In genomic region chr17:73953206-73954033, GRCh38 we compare ENCODE assay signal across 3 cellular contexts.
A peak's percentile ranks its signal among the peaks of the same experiment; 100 is the strongest.
TF ChIP-seq lines count a peak whose summit lies in the region.

No MANE protein-coding gene starts in this region.

TF ChIP-seq in A549, 52 proteins besides CTCF, POLR2A, EP300 and RAD21:
- TF ChIP-seq KDM5A (IDR thresholded peaks at IDR 0.05) (no peak), RCOR1 (IDR thresholded peaks at IDR 0.05; ENCODE audit: low read depth, low read length) (no peak), MAFK (IDR thresholded peaks at IDR 0.05; ENCODE audit: partially characterized antibody) (no peak), MYC (IDR thresholded peaks at IDR 0.05; ENCODE audit: borderline replicate concordance, low read length) (no peak), FOSB (CRISPR knock-in tag; IDR thresholded peaks at IDR 0.05) (no peak), BCL3 (IDR thresholded peaks at IDR 0.05) (no peak), REST (IDR thresholded peaks at IDR 0.05) (no peak), HES2 (IDR thresholded peaks at IDR 0.05) (no peak), PBX3 (IDR thresholded peaks at IDR 0.05) (no peak), CBX2 (IDR thresholded peaks at IDR 0.05; ENCODE audit: borderline replicate concordance, low read depth) (no peak), HOXA7 (CRISPR knock-in tag; IDR thresholded peaks at IDR 0.05) (no peak), RFX5 (IDR thresholded peaks at IDR 0.05) (no peak), MAZ (IDR thresholded peaks at IDR 0.05; ENCODE audit: borderline replicate concordance, low read depth, low read length) (no peak), RNF2 (IDR thresholded peaks at IDR 0.05; ENCODE audit: borderline replicate concordance, low read depth) (no peak), FOXS1 (CRISPR knock-in tag; IDR thresholded peaks at IDR 0.05) (no peak), ZC3H11A (IDR thresholded peaks at IDR 0.05) (no peak)

TF ChIP-seq in GM23338, 12 proteins besides CTCF, POLR2A, EP300 and RAD21 (continues in another document):
- TF ChIP-seq EZH2 (IDR thresholded peaks at IDR 0.05; ENCODE audit: low read depth, unreplicated experiment) (no peak), ZNF114 (CRISPR knock-in tag; IDR thresholded peaks at IDR 0.05) (no peak), CREB1 (CRISPR knock-in tag; IDR thresholded peaks at IDR 0.05; ENCODE audit: low read depth) (no peak), ZNF462 (CRISPR knock-in tag; IDR thresholded peaks at IDR 0.05) (no peak), ZNF331 (CRISPR knock-in tag; IDR thresholded peaks at IDR 0.05; ENCODE audit: low read depth) (no peak), REST (IDR thresholded peaks at IDR 0.05; ENCODE audit: unreplicated experiment) (no peak), NANOG (IDR thresholded peaks at IDR 0.05; ENCODE audit: borderline replicate concordance) (no peak), POLR2AphosphoS5 (IDR thresholded peaks at IDR 0.05; ENCODE audit: low read depth) (no peak), JUNB (IDR thresholded peaks at IDR 0.05; ENCODE audit: unreplicated experiment) (no peak), EZH2phosphoT487 (IDR thresholded peaks at IDR 0.05; ENCODE audit: unreplicated experiment) (no peak)

TF ChIP-seq in HepG2, 621 proteins besides CTCF, POLR2A, EP300 and RAD21:
- no peak for TF ChIP-seq KMT2A (CRISPR knock-in tag; IDR thresholded peaks at IDR 0.05)
- peak; percentile 31; the same call in 1 of the 2 replicates for TF ChIP-seq NFRKB (IDR thresholded peaks at IDR 0.05)
- no peak for TF ChIP-seq SETDB1 (CRISPR knock-in tag; IDR thresholded peaks at IDR 0.05; ENCODE audit: borderline replicate concordance)
- TF ChIP-seq AHDC1 (CRISPR knock-in tag; IDR thresholded peaks at IDR 0.05; ENCODE audit: borderline replicate concordance), result no peak
- TF ChIP-seq MAZ (IDR thresholded peaks at IDR 0.05; ENCODE audit: borderline replicate concordance, low read depth, low read length), result no peak
- no peak for TF ChIP-seq MAZ (CRISPR knock-in tag; IDR thresholded peaks at IDR 0.05; ENCODE audit: low read depth)
- TF ChIP-seq TRIM24 (CRISPR knock-in tag; IDR thresholded peaks at IDR 0.05), result no peak
- TF ChIP-seq ATF7 (IDR thresholded peaks at IDR 0.05), result no peak
- no peak for TF ChIP-seq ATF7 (CRISPR knock-in tag; IDR thresholded peaks at IDR 0.05)
- peak; percentile 56; the same call in 1 of the 2 replicates for TF ChIP-seq ZNF646 (CRISPR knock-in tag; IDR thresholded peaks at IDR 0.05)
